ENCODE assay signal across 7 cellular contexts in genomic region chr6:143657809-143658208, GRCh38.
"Had no signal": no experiment of that assay in that cellular context is flagged by ENCODE, and none has a peak within 500 bp of the region (broad histone marks: within the 10 kb centered on the region; RNA-seq: fewer than 3 reads in every experiment).

No MANE protein-coding gene starts in this region.

- H3K4me3 ChIP-seq: GM12878 had no signal

- DNase-seq: GDM1, GF-D8 had no signal

- ATAC-seq: GM12878 had no signal

- FAIRE-seq: G401.6, GM12878, GM12892, GM18507, GM19239 had no signal
